ENCODE assay signal across 16 cellular contexts in genomic region chr14:68164723-68165122, GRCh38.
DNase-seq lines count a peak whose midpoint lies in the region; ATAC-seq lines count a peak whose summit lies in the region.
"Had no signal": no experiment of that assay in that cellular context is flagged by ENCODE, and none has a peak within 500 bp of the region (broad histone marks: within the 10 kb centered on the region; RNA-seq: fewer than 3 reads in every experiment).

No MANE protein-coding gene starts in this region.

- H3K9me3 Mint-ChIP-seq in CD4-positive, alpha-beta memory T cell, result no peaks in the 10 kb centered on the region
- H3K9me3 Mint-ChIP-seq: H9 had no signal

- no peaks in the 10 kb centered on the region for H3K4me1 ChIP-seq in CD4-positive, alpha-beta memory T cell (ENCODE audit: insufficient read depth, low read length)
- H3K4me1 ChIP-seq: BE2C, parathyroid adenoma had no signal

- POLR2A ChIA-PET in CD4-positive, alpha-beta memory T cell (lab: Charles Lee; ENCODE audit: partially characterized antibody), result no interaction called here

- H3K27me3 ChIP-seq in CD4-positive, alpha-beta memory T cell (ENCODE audit: insufficient read depth, low read length), result no peaks in the 10 kb centered on the region

- H3K27me3 Mint-ChIP-seq in CD4-positive, alpha-beta memory T cell, result no peaks in the 10 kb centered on the region
- H3K27me3 Mint-ChIP-seq: activated CD8-positive, alpha-beta memory T cell treated with anti-CD3 and anti-CD28 coated beads, Interleukin-2, amount 10 ng/mL, durations not matched to agents 7 days and 5 days had no signal

- H3K36me3 ChIP-seq in CD4-positive, alpha-beta memory T cell (ENCODE audit: insufficient read depth, low read length), result no peaks in the 10 kb centered on the region
- H3K36me3 ChIP-seq: BE2C had no signal

- no peaks in the 10 kb centered on the region for H3K9me3 ChIP-seq in CD4-positive, alpha-beta memory T cell (ENCODE audit: control insufficient read depth in 1 of 2, low read length in 2 of 2)
- H3K9me3 ChIP-seq: BE2C had no signal

- no peak overlapping the region for H3K27ac ChIP-seq in CD4-positive, alpha-beta memory T cell (ENCODE audit: low read depth, low read length)
- H3K27ac ChIP-seq: parathyroid adenoma had no signal

- H3K4me3 ChIP-seq in CD4-positive, alpha-beta memory T cell (ENCODE audit: low read length in 2 of 2), result no peak overlapping the region

- CTCF ChIA-PET in CD4-positive, alpha-beta memory T cell (lab: Charles Lee; ENCODE audit: partially characterized antibody), result no interaction called here

- intact Hi-C loops in left colon (cut with DNase I, micrococcal nuclease) (no loop called here), sciatic nerve (cut with DNase I) (no loop called here)
- intact Hi-C loops in CD4-positive, alpha-beta memory T cell (cut with micrococcal nuclease), result no loop called here

- H3K4me1 Mint-ChIP-seq in CD4-positive, alpha-beta memory T cell, result no peaks in the 10 kb centered on the region
- H3K4me1 Mint-ChIP-seq: activated CD8-positive, alpha-beta memory T cell treated with anti-CD3 and anti-CD28 coated beads, Interleukin-2, amount 10 ng/mL, durations not matched to agents 7 days and 5 days had no signal

- H3K36me3 Mint-ChIP-seq in CD4-positive, alpha-beta memory T cell, result no peaks in the 10 kb centered on the region
- H3K36me3 Mint-ChIP-seq: activated CD8-positive, alpha-beta memory T cell treated with anti-CD3 and anti-CD28 coated beads, Interleukin-2, amount 10 ng/mL, durations not matched to agents 7 days and 5 days had no signal

- peak; percentile 70 for DNase-seq in DMS79 (lab: John Stamatoyannopoulos, UW)
- peak; percentile 26 for DNase-seq in NCI-H774 (lab: John Stamatoyannopoulos, UW)
- DNase-seq in left colon, result no peak
- no peak for DNase-seq in sciatic nerve (ENCODE audit: low spot score)
- no peak for DNase-seq in CD4-positive, alpha-beta memory T cell
- no peak for DNase-seq in NCI-H2029 treated with DMSO at 0.1 percent for 48 hours (lab: John Stamatoyannopoulos, UW)
- DNase-seq: activated CD8-positive, alpha-beta memory T cell treated with anti-CD3 and anti-CD28 coated beads, Interleukin-2, amount 10 ng/mL, durations not matched to agents 7 days and 5 days; activated naive CD4-positive, alpha-beta T cell treated with Interleukin-2 at 50 U/mL for 16 hours; BE2C; H9; mammary epithelial cell; MV-4-11; NCI-H446 treated with DMSO at 0.1 percent for 48 hours had no signal

- ATAC-seq in left colon, result peak; percentile 43
- peak; percentile 50 for ATAC-seq in sciatic nerve
- ATAC-seq in GM21576 (IDR thresholded peaks at IDR 0.05; ENCODE audit: unreplicated experiment), result no peak
- ATAC-seq in HG02588 (IDR thresholded peaks at IDR 0.05; ENCODE audit: unreplicated experiment), result no peak
- ATAC-seq: activated CD8-positive, alpha-beta memory T cell treated with anti-CD3 and anti-CD28 coated beads, Interleukin-2, amount 10 ng/mL, durations not matched to agents 7 days and 5 days had no signal

- no peak overlapping the region for H3K4me3 Mint-ChIP-seq in CD4-positive, alpha-beta memory T cell
- H3K4me3 Mint-ChIP-seq: activated CD8-positive, alpha-beta memory T cell treated with anti-CD3 and anti-CD28 coated beads, Interleukin-2, amount 10 ng/mL, durations not matched to agents 7 days and 5 days; H9 had no signal

- H3K27ac Mint-ChIP-seq in CD4-positive, alpha-beta memory T cell, result no peak overlapping the region
- H3K27ac Mint-ChIP-seq: activated CD8-positive, alpha-beta memory T cell treated with anti-CD3 and anti-CD28 coated beads, Interleukin-2, amount 10 ng/mL, durations not matched to agents 7 days and 5 days had no signal

Comparison
In these comparisons a context has a peak if more than half of its experiments do, and no peak if none do; other contexts are left out.
1. DNase-seq: peak in DMS79 (single experiment) and NCI-H774 (single experiment); none in left colon (0 of 2), sciatic nerve (single experiment), CD4-positive, alpha-beta memory T cell (0 of 5) and NCI-H2029 treated with DMSO at 0.1 percent for 48 hours (single experiment).
2. ATAC-seq: peak in left colon (single experiment) and sciatic nerve (single experiment); none in GM21576 (single experiment) and HG02588 (single experiment).